In genomic region chr3:68033850-68034249, GRCh38 we compare ENCODE assay signal across 27 cellular contexts.
"Had no signal": no experiment of that assay in that cellular context is flagged by ENCODE, and none has a peak within 500 bp of the region (broad histone marks: within the 10 kb centered on the region; RNA-seq: fewer than 3 reads in every experiment).

No MANE protein-coding gene starts in this region.

- ATAC-seq: activated CD4-positive, alpha-beta T cell treated with anti-CD3 and anti-CD28 coated beads for 36 hours; activated CD8-positive, alpha-beta memory T cell treated with anti-CD3 and anti-CD28 coated beads, Interleukin-2, amount 10 ng/mL, durations not matched to agents 7 days and 5 days; activated CD8-positive, alpha-beta T cell treated with anti-CD3 and anti-CD28 coated beads, Interleukin-2, amount 10 ng/mL, durations not matched to agents 7 days and 5 days; activated naive CD8-positive, alpha-beta T cell treated with anti-CD3 and anti-CD28 coated beads, Interleukin-2, amount 50 U/mL, for 24 hours; body of pancreas; gastroesophageal sphincter had no signal

- H3K9me3 ChIP-seq: adrenal gland, body of pancreas, esophagus squamous epithelium, gastroesophageal sphincter had no signal

- H3K4me1 ChIP-seq: adrenal gland, body of pancreas, esophagus squamous epithelium, gastroesophageal sphincter had no signal

- H3K4me3 ChIP-seq: adrenal gland, body of pancreas, esophagus squamous epithelium, gastroesophageal sphincter had no signal

- H3K27ac ChIP-seq: adrenal gland, body of pancreas, epithelial cell of prostate, esophagus squamous epithelium, gastroesophageal sphincter had no signal

- H3K27me3 ChIP-seq: adrenal gland, body of pancreas, esophagus squamous epithelium, gastroesophageal sphincter had no signal

- DNase-seq: activated CD4-positive, alpha-beta memory T cell treated with anti-CD3 and anti-CD28 coated beads for 36 hours; activated CD4-positive, alpha-beta T cell treated with anti-CD3 and anti-CD28 coated beads for 36 hours; activated CD4-positive, alpha-beta T cell treated with anti-CD3 and anti-CD28 coated beads, Interleukin-2, amount 10 ng/mL, durations not matched to agents 24 days and 14 days; activated CD4-positive, CD25-positive, alpha-beta regulatory T cell; activated CD4-positive, CD25-positive, alpha-beta regulatory T cell treated with anti-CD3 and anti-CD28 coated beads, Interleukin-2, amount 50 U/mL, for 72 hours; activated CD8-positive, alpha-beta memory T cell treated with anti-CD3 and anti-CD28 coated beads, Interleukin-2, amount 10 ng/mL, durations not matched to agents 7 days and 5 days; activated CD8-positive, alpha-beta memory T cell treated with anti-CD3 and anti-CD28 coated beads, Interleukin-2, amount 50 U/mL, for 4 hours; activated CD8-positive, alpha-beta T cell treated with anti-CD3 and anti-CD28 coated beads, Interleukin-2, amount 10 ng/mL, durations not matched to agents 7 days and 5 days; activated effector memory CD4-positive, alpha-beta T cell treated with anti-CD3 and anti-CD28 coated beads, Interleukin-2, amount 50 U/mL, for 16 hours; activated naive CD4-positive, alpha-beta T cell treated with anti-CD3 and anti-CD28 coated beads for 36 hours; activated naive CD8-positive, alpha-beta T cell treated with anti-CD3 and anti-CD28 coated beads for 36 hours; activated naive CD8-positive, alpha-beta T cell treated with anti-CD3 and anti-CD28 coated beads, Interleukin-2, amount 50 U/mL, for 24 hours; activated T-cell treated with anti-CD3 and anti-CD28 coated beads, Interleukin-2, amount 50 U/mL, for 1 hour; activated T-cell treated with anti-CD3 and anti-CD28 coated beads, Interleukin-2, amount 50 U/mL, for 48 hours; adrenal gland; amygdala; aorta; body of pancreas; caudate nucleus; cortex of kidney; dermis blood vessel endothelial cell; effector CD8-positive, alpha-beta T cell; esophagus squamous epithelium; foreskin melanocyte; T-helper 2 cell had no signal

- H3K36me3 ChIP-seq: adrenal gland, esophagus squamous epithelium, gastroesophageal sphincter had no signal
